8 cellular contexts compared by ENCODE assay signal in the genomic region with DNA sequence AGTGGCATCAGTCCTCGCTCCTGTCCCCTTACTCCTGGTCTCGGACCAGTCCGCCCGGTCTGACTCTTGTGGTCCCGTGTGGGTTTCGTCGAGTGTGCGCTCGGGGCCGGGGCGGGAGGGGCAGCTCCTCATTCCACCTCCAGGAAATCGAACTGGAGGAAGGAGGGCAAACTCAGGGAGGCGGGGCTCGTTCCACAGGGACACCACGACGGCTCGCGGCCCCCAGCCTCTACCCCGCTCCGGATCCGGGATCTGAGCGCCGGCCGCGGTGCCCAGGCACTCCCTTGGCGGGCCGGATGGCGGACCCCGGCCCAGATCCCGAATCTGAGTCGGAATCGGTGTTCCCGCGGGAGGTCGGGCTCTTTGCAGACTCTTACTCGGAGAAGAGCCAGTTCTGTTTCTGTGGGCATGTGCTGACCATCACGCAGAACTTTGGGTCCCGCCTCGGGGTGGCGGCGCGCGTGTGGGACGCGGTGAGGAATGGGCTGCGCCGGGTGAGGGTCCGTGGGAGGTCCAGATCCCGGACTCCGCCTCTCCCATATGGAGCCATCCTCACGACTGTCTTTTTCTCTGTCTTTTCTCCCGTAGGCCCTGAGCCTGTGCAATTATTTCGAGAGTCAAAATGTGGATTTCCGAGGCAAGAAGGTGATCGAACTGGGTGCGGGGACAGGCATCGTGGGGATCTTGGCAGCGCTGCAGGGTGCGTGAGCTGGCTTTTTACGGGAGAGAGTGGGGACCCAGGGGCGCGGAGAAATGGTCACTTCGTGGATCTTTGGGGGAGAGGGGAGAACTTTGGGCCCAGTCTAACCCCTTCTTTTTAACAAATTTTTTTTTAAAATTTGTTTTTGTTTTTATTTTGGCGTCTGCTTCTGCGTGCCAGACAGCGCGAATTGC. TPM values are rescaled to one million over a fixed set of nuclear protein-coding genes. Genes with fewer than 3 reads are reported as not detected.
DNase-seq lines count a peak whose midpoint lies in the region; ATAC-seq and TF ChIP-seq lines count a peak whose summit lies in the region.

A gene (plus strand): TSS at position 186 of the 894 bp plus-strand sequence. CDS start 111 bp downstream, at position 297.

- ATAC-seq in GM19351 (IDR thresholded peaks at IDR 0.05; ENCODE audit: unreplicated experiment) (peak; percentile 5), HG03558 (IDR thresholded peaks at IDR 0.05; ENCODE audit: extremely low read depth, unreplicated experiment) (peak; percentile 4), SK-N-SH treated with all-trans-retinoic acid at 6 μM for 48 hours (peak; percentile 76)

- DNase-seq in dermis blood vessel endothelial cell (peak; percentile 63), stomach (peak; percentile 70), 8988T (no peak)

- no peak for TF ChIP-seq EP300 in stomach (IDR thresholded peaks at IDR 0.05)

- no peak for TF ChIP-seq POLR2A in stomach (IDR thresholded peaks at IDR 0.05)

- whole genome bisulfite sequencing in liver = 5% methylated on average over 67 of the region's 67 CpGs
- 1 to 3% (median 2%) methylated on average over 33 to 67 of the region's 67 CpGs for WGBS in stomach, 5 donors

- H3K4me3 ChIP-seq in liver (ENCODE audit: low read depth in 1 of 3, low read length in 3 of 3) (peak within 1 kb of the TSS; percentile 58 to 99 (median 63)), stomach (peak within 1 kb of the TSS; percentile 57 to 95 (median 76))

- H3K36me3 ChIP-seq in liver (ENCODE audit: control insufficient read depth in 4 of 4, insufficient read depth in 3 of 4, low read depth in 1 of 4, low read length in 3 of 4) (peaks cover 10 to 19% (median 14%) of the 10 kb centered on the region in 4 donors), stomach (peaks cover 0 to 44% (median 37%) of the 10 kb centered on the region in 4 donors)

- H3K9ac ChIP-seq in liver (ENCODE audit: low read depth in 1 of 2, low read length in 2 of 2) = peak within 1 kb of the TSS; percentile 63 to 86

- no peaks in the 10 kb centered on the region for H3K9me3 ChIP-seq in liver (ENCODE audit: control insufficient read depth in 4 of 4, low read length in 3 of 4)
- H3K9me3 ChIP-seq in stomach = no peaks in the 10 kb centered on the region

- TF ChIP-seq RAD21 in liver (IDR thresholded peaks at IDR 0.05) = no peak

- TF ChIP-seq CTCF in C4-2B (conservative IDR thresholded peaks at IDR 0.05) = no peak
- TF ChIP-seq CTCF in liver (IDR thresholded peaks at IDR 0.05; ENCODE audit: low read depth, low read length, missing input control) = no peak
- no peak for TF ChIP-seq CTCF in stomach (IDR thresholded peaks at IDR 0.05)

- peak within 1 kb of the TSS; percentile 97 for H3K27ac ChIP-seq in C4-2B
- H3K27ac ChIP-seq in liver (ENCODE audit: low read depth in 1 of 2, low read length in 2 of 2) = peak within 1 kb of the TSS; percentile 77 to 99
- peak within 1 kb of the TSS; percentile 92 to 96 (median 93) for H3K27ac ChIP-seq in stomach

- H3K4me1 ChIP-seq in liver (ENCODE audit: control insufficient read depth in 4 of 4, insufficient read depth in 4 of 4, low read length in 3 of 4) (peaks cover 5 to 13% (median 10%) of the 10 kb centered on the region in 4 donors), stomach (peaks cover 15 to 27% (median 24%) of the 10 kb centered on the region in 4 donors)

- intact Hi-C loops in stomach (cut with DNase I; ENCODE audit: low total_unique reads) = no loop called here

- H3K27me3 ChIP-seq in liver (ENCODE audit: control insufficient read depth in 4 of 4, insufficient read depth in 4 of 4, low read length in 3 of 4) (no peaks in the 10 kb centered on the region), stomach (peaks cover 0 to under 1% (median under 1%) of the 10 kb centered on the region in 3 donors)

TF ChIP-seq in SK-N-SH treated with all-trans-retinoic acid at 6 μM for 48 hours, 23 proteins besides CTCF, POLR2A, EP300 and RAD21 (continues in another document):
- TF ChIP-seq, protein P1, sequence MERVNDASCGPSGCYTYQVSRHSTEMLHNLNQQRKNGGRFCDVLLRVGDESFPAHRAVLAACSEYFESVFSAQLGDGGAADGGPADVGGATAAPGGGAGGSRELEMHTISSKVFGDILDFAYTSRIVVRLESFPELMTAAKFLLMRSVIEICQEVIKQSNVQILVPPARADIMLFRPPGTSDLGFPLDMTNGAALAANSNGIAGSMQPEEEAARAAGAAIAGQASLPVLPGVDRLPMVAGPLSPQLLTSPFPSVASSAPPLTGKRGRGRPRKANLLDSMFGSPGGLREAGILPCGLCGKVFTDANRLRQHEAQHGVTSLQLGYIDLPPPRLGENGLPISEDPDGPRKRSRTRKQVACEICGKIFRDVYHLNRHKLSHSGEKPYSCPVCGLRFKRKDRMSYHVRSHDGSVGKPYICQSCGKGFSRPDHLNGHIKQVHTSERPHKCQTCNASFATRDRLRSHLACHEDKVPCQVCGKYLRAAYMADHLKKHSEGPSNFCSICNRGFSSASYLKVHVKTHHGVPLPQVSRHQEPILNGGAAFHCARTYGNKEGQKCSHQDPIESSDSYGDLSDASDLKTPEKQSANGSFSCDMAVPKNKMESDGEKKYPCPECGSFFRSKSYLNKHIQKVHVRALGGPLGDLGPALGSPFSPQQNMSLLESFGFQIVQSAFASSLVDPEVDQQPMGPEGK (CRISPR knock-in tag; IDR thresholded peaks at IDR 0.05; ENCODE audit: borderline replicate concordance) = no peak
- TF ChIP-seq ZNF8 (CRISPR knock-in tag; IDR thresholded peaks at IDR 0.05) = no peak
- TF ChIP-seq, protein P2, sequence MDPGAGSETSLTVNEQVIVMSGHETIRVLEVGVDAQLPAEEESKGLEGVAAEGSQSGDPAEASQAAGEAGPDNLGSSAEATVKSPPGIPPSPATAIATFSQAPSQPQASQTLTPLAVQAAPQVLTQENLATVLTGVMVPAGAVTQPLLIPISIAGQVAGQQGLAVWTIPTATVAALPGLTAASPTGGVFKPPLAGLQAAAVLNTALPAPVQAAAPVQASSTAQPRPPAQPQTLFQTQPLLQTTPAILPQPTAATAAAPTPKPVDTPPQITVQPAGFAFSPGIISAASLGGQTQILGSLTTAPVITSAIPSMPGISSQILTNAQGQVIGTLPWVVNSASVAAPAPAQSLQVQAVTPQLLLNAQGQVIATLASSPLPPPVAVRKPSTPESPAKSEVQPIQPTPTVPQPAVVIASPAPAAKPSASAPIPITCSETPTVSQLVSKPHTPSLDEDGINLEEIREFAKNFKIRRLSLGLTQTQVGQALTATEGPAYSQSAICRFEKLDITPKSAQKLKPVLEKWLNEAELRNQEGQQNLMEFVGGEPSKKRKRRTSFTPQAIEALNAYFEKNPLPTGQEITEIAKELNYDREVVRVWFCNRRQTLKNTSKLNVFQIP (CRISPR knock-in tag; IDR thresholded peaks at IDR 0.05; ENCODE audit: borderline replicate concordance, low read depth) = no peak
- TF ChIP-seq SNAI2 (CRISPR knock-in tag; IDR thresholded peaks at IDR 0.05) = no peak
- TF ChIP-seq ARNTL (CRISPR knock-in tag; IDR thresholded peaks at IDR 0.05; ENCODE audit: borderline replicate concordance, low read depth) = no peak
- TF ChIP-seq ZFP30 (CRISPR knock-in tag; IDR thresholded peaks at IDR 0.05) = no peak
- no peak for TF ChIP-seq RARB (CRISPR knock-in tag; IDR thresholded peaks at IDR 0.05)

TF ChIP-seq in liver, 16 proteins besides CTCF, POLR2A, EP300 and RAD21:
- TF ChIP-seq, protein P3, sequence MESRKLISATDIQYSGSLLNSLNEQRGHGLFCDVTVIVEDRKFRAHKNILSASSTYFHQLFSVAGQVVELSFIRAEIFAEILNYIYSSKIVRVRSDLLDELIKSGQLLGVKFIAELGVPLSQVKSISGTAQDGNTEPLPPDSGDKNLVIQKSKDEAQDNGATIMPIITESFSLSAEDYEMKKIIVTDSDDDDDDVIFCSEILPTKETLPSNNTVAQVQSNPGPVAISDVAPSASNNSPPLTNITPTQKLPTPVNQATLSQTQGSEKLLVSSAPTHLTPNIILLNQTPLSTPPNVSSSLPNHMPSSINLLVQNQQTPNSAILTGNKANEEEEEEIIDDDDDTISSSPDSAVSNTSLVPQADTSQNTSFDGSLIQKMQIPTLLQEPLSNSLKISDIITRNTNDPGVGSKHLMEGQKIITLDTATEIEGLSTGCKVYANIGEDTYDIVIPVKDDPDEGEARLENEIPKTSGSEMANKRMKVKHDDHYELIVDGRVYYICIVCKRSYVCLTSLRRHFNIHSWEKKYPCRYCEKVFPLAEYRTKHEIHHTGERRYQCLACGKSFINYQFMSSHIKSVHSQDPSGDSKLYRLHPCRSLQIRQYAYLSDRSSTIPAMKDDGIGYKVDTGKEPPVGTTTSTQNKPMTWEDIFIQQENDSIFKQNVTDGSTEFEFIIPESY (IDR thresholded peaks at IDR 0.05) = no peak

RNA-seq across cellular contexts. Expression of the gene that starts here (rescaled TPM):
- total RNA-seq in dermis blood vessel endothelial cell = 3.3 and 4.3 TPM in 2 replicates
- total RNA-seq in liver = 1 to 10 TPM; 2.2 to 6.4 TPM
- polyA plus RNA-seq in liver = 1 to 10 TPM; 1.5 to 2.0 TPM
- total RNA-seq in stomach = 10 to 100 TPM in 4 of 5 donors, 1 to 10 TPM in 1; 4.0 to 61.4 (median 16.4) TPM
- 1 to 10 TPM; 3.3 to 5.2 (median 3.5) TPM for polyA plus RNA-seq in stomach

Comparison
In these comparisons a context has a peak if more than half of its experiments do, and no peak if none do; other contexts are left out.
1. ATAC-seq: peak in every context shown above with its lines; median percentile 76 in SK-N-SH treated with all-trans-retinoic acid at 6 μM for 48 hours; 5 in GM19351; 4 in HG03558.